ENCODE assay signal across 1 cellular context in the genomic region with DNA sequence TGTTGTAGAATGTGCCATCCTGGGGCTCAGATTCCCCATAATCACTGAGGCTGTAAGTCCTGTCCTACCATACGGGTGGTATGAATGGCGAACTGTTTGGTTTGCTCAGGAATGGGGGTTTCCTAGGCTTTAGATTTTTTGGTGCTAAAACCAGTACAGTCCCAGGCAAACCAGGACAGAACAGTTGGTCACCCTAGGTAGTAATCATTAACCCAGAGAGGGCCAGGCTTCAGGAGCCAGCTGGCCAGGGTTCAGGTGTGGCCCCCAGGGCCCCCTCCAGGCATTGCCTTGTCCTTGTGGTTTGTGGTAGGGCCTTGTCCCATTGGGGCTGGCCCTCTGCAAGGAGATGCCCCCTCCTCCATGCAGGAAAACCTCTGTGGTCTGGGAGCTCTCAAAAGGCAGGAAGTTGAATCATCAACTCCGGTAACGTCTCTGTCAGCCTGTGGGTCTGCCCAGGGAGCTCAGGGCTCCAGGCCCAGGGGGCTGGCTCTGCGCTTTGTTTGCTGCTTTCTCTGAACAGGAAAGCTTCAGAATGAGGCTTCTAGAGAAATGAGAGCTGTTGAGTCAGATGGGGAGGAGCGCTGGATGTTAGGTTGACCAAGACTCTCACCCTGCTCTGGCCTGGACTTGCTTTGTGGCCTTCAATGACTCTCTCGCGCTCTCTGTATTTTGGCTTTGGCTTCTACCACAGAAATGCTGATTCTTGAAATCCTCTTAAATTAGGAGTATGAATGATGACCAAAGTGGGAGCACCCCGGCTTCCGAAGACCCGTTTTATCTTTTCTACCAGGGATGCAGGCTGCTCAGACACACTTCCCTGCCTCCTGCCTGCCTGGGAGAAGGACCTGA.
A peak's percentile ranks its signal among the peaks of the same experiment; 100 is the strongest.
TF ChIP-seq lines count a peak whose summit lies in the region.

No MANE protein-coding gene starts in this region.

TF ChIP-seq in HepG2, 621 proteins besides CTCF, POLR2A, EP300 and RAD21 (continued from another document and continues in another):
- TF ChIP-seq XRCC5 (optimal IDR thresholded peaks at IDR 0.05; ENCODE audit: low read length) (peak; percentile 67), CBX1 (IDR thresholded peaks at IDR 0.05; ENCODE audit: low read depth) (no peak), NFKBIZ (CRISPR knock-in tag; IDR thresholded peaks at IDR 0.05) (no peak), KDM5B (CRISPR knock-in tag; IDR thresholded peaks at IDR 0.05; ENCODE audit: borderline replicate concordance) (peak; percentile 59; the same call in 1 of the 2 replicates), ZNF446 (CRISPR knock-in tag; IDR thresholded peaks at IDR 0.05) (no peak), TBX2 (CRISPR knock-in tag; IDR thresholded peaks at IDR 0.05; ENCODE audit: borderline replicate concordance) (peak; percentile 89), ZNF530 (CRISPR knock-in tag; IDR thresholded peaks at IDR 0.05; ENCODE audit: low read depth) (no peak), KAT2B (IDR thresholded peaks at IDR 0.05; ENCODE audit: borderline replicate concordance, low read depth, low read length) (no peak), SOX6 (IDR thresholded peaks at IDR 0.05) (no peak), SOX6 (CRISPR knock-in tag; IDR thresholded peaks at IDR 0.05) (peak; percentile 89), ZNF335 (CRISPR knock-in tag; IDR thresholded peaks at IDR 0.05) (no peak), SNRNP70 (IDR thresholded peaks at IDR 0.05; ENCODE audit: low read depth, low read length) (no peak), ZNF292 (CRISPR knock-in tag; IDR thresholded peaks at IDR 0.05; ENCODE audit: borderline replicate concordance, low read depth) (peak; percentile 57; the same call in 1 of the 2 replicates), RELA (CRISPR knock-in tag; IDR thresholded peaks at IDR 0.05) (no peak), FOXJ3 (CRISPR knock-in tag; IDR thresholded peaks at IDR 0.05; ENCODE audit: borderline replicate concordance) (no peak), SIX4 (CRISPR knock-in tag; IDR thresholded peaks at IDR 0.05) (no peak), ZNF367 (CRISPR knock-in tag; IDR thresholded peaks at IDR 0.05; ENCODE audit: borderline replicate concordance) (no peak), ZNF510 (CRISPR knock-in tag; IDR thresholded peaks at IDR 0.05; ENCODE audit: low read depth) (no peak), HNRNPLL (IDR thresholded peaks at IDR 0.05; ENCODE audit: low read depth, low read length, poor library complexity, severe bottlenecking) (no peak), ZBTB8A (CRISPR knock-in tag; IDR thresholded peaks at IDR 0.05; ENCODE audit: borderline replicate concordance, low read depth) (no peak), ZSCAN9 (CRISPR knock-in tag; IDR thresholded peaks at IDR 0.05; ENCODE audit: borderline replicate concordance) (peak; percentile 57), KDM5A (IDR thresholded peaks at IDR 0.05; ENCODE audit: borderline replicate concordance, low read length) (no peak), ZFP36L1 (CRISPR knock-in tag; IDR thresholded peaks at IDR 0.05) (no peak; the same call in 1 of the 2 replicates), CHD2 (IDR thresholded peaks at IDR 0.05; ENCODE audit: low read depth, low read length) (no peak), TCF7L2 (IDR thresholded peaks at IDR 0.05; ENCODE audit: low read depth, low read length) (no peak), ZNF432 (CRISPR knock-in tag; IDR thresholded peaks at IDR 0.05; ENCODE audit: borderline replicate concordance) (no peak), TBL1XR1 (IDR thresholded peaks at IDR 0.05; ENCODE audit: borderline replicate concordance, low read length, partially characterized antibody) (peak; percentile 18), ZNF232 (CRISPR knock-in tag; IDR thresholded peaks at IDR 0.05; ENCODE audit: borderline replicate concordance) (no peak), ZNF235 (CRISPR knock-in tag; IDR thresholded peaks at IDR 0.05; ENCODE audit: borderline replicate concordance) (no peak), EHMT2 (IDR thresholded peaks at IDR 0.05; ENCODE audit: borderline replicate concordance, low read depth, low read length) (no peak), ZNF839 (CRISPR knock-in tag; IDR thresholded peaks at IDR 0.05; ENCODE audit: borderline replicate concordance) (no peak), ZNF160 (CRISPR knock-in tag; IDR thresholded peaks at IDR 0.05) (no peak), MAFG (CRISPR knock-in tag; IDR thresholded peaks at IDR 0.05) (no peak), GABPB1 (CRISPR knock-in tag; IDR thresholded peaks at IDR 0.05) (peak; percentile 75), AHR (CRISPR knock-in tag; IDR thresholded peaks at IDR 0.05) (no peak; the same call in 1 of the 2 replicates), MBD4 (IDR thresholded peaks at IDR 0.05; ENCODE audit: borderline replicate concordance, low read length) (no peak), RFX5 (IDR thresholded peaks at IDR 0.05; ENCODE audit: low read depth, low read length) (no peak), ZNF343 (CRISPR knock-in tag; IDR thresholded peaks at IDR 0.05) (no peak), ZNF296 (CRISPR knock-in tag; conservative IDR thresholded peaks at IDR 0.05) (no peak), RARG (CRISPR knock-in tag; IDR thresholded peaks at IDR 0.05; ENCODE audit: low read depth) (no peak), ZNF263 (CRISPR knock-in tag; IDR thresholded peaks at IDR 0.05) (peak; percentile 92), ZNF441 (CRISPR knock-in tag; IDR thresholded peaks at IDR 0.05; ENCODE audit: borderline replicate concordance) (peak; percentile 32; the same call in 1 of the 2 replicates), ZNF205 (CRISPR knock-in tag; IDR thresholded peaks at IDR 0.05) (peak; percentile 25; the same call in 1 of the 2 replicates), ZNF652 (CRISPR knock-in tag; IDR thresholded peaks at IDR 0.05; ENCODE audit: borderline replicate concordance, low read depth) (no peak; the same call in 1 of the 2 replicates), ZNF615 (CRISPR knock-in tag; IDR thresholded peaks at IDR 0.05; ENCODE audit: borderline replicate concordance) (0 out of 2 replicates have a peak, but pooled peaks have one; percentile 49)
- TF ChIP-seq, protein P1, sequence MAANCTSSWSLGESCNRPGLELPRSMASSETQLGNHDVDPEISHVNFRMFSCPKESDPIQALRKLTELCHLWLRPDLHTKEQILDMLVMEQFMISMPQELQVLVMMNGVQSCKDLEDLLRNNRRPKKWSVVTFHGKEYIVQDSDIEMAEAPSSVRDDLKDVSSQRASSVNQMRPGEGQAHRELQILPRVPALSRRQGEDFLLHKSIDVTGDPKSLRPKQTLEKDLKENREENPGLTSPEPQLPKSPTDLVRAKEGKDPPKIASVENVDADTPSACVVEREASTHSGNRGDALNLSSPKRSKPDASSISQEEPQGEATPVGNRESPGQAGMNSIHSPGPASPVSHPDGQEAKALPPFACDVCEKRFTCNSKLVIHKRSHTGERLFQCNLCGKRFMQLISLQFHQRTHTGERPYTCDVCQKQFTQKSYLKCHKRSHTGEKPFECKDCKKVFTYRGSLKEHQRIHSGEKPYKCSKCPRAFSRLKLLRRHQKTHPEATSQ (CRISPR knock-in tag; IDR thresholded peaks at IDR 0.05; ENCODE audit: borderline replicate concordance) = no peak
- TF ChIP-seq, protein P2, sequence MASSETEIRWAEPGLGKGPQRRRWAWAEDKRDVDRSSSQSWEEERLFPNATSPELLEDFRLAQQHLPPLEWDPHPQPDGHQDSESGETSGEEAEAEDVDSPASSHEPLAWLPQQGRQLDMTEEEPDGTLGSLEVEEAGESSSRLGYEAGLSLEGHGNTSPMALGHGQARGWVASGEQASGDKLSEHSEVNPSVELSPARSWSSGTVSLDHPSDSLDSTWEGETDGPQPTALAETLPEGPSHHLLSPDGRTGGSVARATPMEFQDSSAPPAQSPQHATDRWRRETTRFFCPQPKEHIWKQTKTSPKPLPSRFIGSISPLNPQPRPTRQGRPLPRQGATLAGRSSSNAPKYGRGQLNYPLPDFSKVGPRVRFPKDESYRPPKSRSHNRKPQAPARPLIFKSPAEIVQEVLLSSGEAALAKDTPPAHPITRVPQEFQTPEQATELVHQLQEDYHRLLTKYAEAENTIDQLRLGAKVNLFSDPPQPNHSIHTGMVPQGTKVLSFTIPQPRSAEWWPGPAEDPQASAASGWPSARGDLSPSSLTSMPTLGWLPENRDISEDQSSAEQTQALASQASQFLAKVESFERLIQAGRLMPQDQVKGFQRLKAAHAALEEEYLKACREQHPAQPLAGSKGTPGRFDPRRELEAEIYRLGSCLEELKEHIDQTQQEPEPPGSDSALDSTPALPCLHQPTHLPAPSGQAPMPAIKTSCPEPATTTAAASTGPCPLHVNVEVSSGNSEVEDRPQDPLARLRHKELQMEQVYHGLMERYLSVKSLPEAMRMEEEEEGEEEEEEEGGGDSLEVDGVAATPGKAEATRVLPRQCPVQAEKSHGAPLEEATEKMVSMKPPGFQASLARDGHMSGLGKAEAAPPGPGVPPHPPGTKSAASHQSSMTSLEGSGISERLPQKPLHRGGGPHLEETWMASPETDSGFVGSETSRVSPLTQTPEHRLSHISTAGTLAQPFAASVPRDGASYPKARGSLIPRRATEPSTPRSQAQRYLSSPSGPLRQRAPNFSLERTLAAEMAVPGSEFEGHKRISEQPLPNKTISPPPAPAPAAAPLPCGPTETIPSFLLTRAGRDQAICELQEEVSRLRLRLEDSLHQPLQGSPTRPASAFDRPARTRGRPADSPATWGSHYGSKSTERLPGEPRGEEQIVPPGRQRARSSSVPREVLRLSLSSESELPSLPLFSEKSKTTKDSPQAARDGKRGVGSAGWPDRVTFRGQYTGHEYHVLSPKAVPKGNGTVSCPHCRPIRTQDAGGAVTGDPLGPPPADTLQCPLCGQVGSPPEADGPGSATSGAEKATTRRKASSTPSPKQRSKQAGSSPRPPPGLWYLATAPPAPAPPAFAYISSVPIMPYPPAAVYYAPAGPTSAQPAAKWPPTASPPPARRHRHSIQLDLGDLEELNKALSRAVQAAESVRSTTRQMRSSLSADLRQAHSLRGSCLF (CRISPR knock-in tag; IDR thresholded peaks at IDR 0.05; ENCODE audit: borderline replicate concordance) = no peak
- TF ChIP-seq, protein P3, sequence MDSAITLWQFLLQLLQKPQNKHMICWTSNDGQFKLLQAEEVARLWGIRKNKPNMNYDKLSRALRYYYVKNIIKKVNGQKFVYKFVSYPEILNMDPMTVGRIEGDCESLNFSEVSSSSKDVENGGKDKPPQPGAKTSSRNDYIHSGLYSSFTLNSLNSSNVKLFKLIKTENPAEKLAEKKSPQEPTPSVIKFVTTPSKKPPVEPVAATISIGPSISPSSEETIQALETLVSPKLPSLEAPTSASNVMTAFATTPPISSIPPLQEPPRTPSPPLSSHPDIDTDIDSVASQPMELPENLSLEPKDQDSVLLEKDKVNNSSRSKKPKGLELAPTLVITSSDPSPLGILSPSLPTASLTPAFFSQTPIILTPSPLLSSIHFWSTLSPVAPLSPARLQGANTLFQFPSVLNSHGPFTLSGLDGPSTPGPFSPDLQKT (CRISPR knock-in tag; IDR thresholded peaks at IDR 0.05; ENCODE audit: borderline replicate concordance) = no peak
- TF ChIP-seq, protein P4, sequence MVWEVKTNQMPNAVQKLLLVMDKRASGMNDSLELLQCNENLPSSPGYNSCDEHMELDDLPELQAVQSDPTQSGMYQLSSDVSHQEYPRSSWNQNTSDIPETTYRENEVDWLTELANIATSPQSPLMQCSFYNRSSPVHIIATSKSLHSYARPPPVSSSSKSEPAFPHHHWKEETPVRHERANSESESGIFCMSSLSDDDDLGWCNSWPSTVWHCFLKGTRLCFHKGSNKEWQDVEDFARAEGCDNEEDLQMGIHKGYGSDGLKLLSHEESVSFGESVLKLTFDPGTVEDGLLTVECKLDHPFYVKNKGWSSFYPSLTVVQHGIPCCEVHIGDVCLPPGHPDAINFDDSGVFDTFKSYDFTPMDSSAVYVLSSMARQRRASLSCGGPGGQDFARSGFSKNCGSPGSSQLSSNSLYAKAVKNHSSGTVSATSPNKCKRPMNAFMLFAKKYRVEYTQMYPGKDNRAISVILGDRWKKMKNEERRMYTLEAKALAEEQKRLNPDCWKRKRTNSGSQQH (CRISPR knock-in tag; IDR thresholded peaks at IDR 0.05; ENCODE audit: low read depth) = no peak; the same call in 1 of the 2 replicates
- TF ChIP-seq, protein P5, sequence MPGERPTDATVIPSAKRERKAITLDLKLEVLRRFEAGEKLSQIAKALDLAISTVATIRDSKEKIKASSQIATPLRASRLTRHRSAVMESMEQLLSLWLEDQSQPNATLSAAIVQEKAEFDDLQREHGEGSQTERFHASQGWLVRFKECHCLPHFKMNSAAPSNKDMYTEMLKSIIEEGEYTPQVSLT (CRISPR knock-in tag; IDR thresholded peaks at IDR 0.05; ENCODE audit: borderline replicate concordance, low read depth) = no peak
